ENCODE assay signal across 18 cellular contexts in genomic region chr10:101725843-101726242, GRCh38. TPM values are rescaled to one million over a fixed set of nuclear protein-coding genes. Genes with fewer than 3 reads are reported as not detected.
DNase-seq lines count a peak whose midpoint lies in the region; ATAC-seq and TF ChIP-seq lines count a peak whose summit lies in the region.
"Had no signal": no experiment of that assay in that cellular context is flagged by ENCODE, and none has a peak within 500 bp of the region (broad histone marks: within the 10 kb centered on the region; RNA-seq: fewer than 3 reads in every experiment).

No MANE protein-coding gene starts in this region.

- DNase-seq in GM23338 (ENCODE audit: low spot score): no peak
- peak; percentile 17 for DNase-seq in NCI-H69 (lab: John Stamatoyannopoulos, UW)
- DNase-seq in glutamatergic neuron: peak; percentile 22
- DNase-seq in progenitor cell of endocrine pancreas (ENCODE audit: low spot score, unreplicated experiment): no peak
- DNase-seq in endothelial cell (ENCODE audit: low spot score): no peak
- DNase-seq in HK-2 (ENCODE audit: unreplicated experiment): no peak
- DNase-seq: ACHN, AML-193, COR-L47, DMS53, GOT3, Kasumi-1, NCI-H1930, NCI-H446 treated with DMSO at 0.1 percent for 48 hours, NCI-H748 treated with DMSO at 0.1 percent for 48 hours, PC-3 had no signal

- no peak overlapping the region for H3K4me2 ChIP-seq in GM23338

- H3K4me1 Mint-ChIP-seq in GM23338 (peaks cover 11% of the 10 kb centered on the region), glutamatergic neuron (ENCODE audit: low read depth, unreplicated experiment) (peaks cover 15% of the 10 kb centered on the region), progenitor cell of endocrine pancreas (ENCODE audit: low read depth) (peaks cover 29% of the 10 kb centered on the region), endothelial cell (ENCODE audit: unreplicated experiment) (peaks cover 24% of the 10 kb centered on the region)

- H3K4me3 Mint-ChIP-seq in GM23338: no peak overlapping the region
- H3K4me3 Mint-ChIP-seq in glutamatergic neuron (ENCODE audit: unreplicated experiment): no peak overlapping the region
- no peak overlapping the region for H3K4me3 Mint-ChIP-seq in progenitor cell of endocrine pancreas (ENCODE audit: low read depth)
- no peak overlapping the region for H3K4me3 Mint-ChIP-seq in endothelial cell (ENCODE audit: unreplicated experiment)

- no peaks in the 10 kb centered on the region for H3F3A ChIP-seq in GM23338 (replicated peaks; ENCODE audit: low read depth)

- no peak overlapping the region for H3K4me3 ChIP-seq in GM23338
- H3K4me3 ChIP-seq: SJSA1 had no signal

- H3K36me3 Mint-ChIP-seq in GM23338 (ENCODE audit: low read depth): no peaks in the 10 kb centered on the region
- no peaks in the 10 kb centered on the region for H3K36me3 Mint-ChIP-seq in glutamatergic neuron (ENCODE audit: unreplicated experiment)
- H3K36me3 Mint-ChIP-seq in progenitor cell of endocrine pancreas (ENCODE audit: insufficient read depth): no peaks in the 10 kb centered on the region
- no peaks in the 10 kb centered on the region for H3K36me3 Mint-ChIP-seq in endothelial cell (ENCODE audit: low read depth, unreplicated experiment)

- no peaks in the 10 kb centered on the region for H3K79me2 ChIP-seq in GM23338 (replicated peaks; ENCODE audit: insufficient read depth)

- H2AFZ ChIP-seq in GM23338: peak overlapping the region; percentile 96; the same call in 1 of the 2 replicates

- no peak overlapping the region for H3K27ac ChIP-seq in GM23338 (ENCODE audit: low read depth)
- H3K27ac ChIP-seq: SJSA1 had no signal

- H3K27me3 ChIP-seq in GM23338 (ENCODE audit: insufficient read depth): no peaks in the 10 kb centered on the region

- no peaks in the 10 kb centered on the region for H4K20me1 ChIP-seq in GM23338 (replicated peaks; ENCODE audit: insufficient read depth)

- H3K27ac Mint-ChIP-seq in GM23338 (no peak overlapping the region), glutamatergic neuron (ENCODE audit: unreplicated experiment) (no peak overlapping the region), progenitor cell of endocrine pancreas (peak overlapping the region; percentile 94), endothelial cell (ENCODE audit: unreplicated experiment) (no peak overlapping the region)

- H3K9me3 Mint-ChIP-seq in GM23338: no peaks in the 10 kb centered on the region
- peaks cover 2% of the 10 kb centered on the region for H3K9me3 Mint-ChIP-seq in glutamatergic neuron (ENCODE audit: unreplicated experiment)
- H3K9me3 Mint-ChIP-seq in progenitor cell of endocrine pancreas (ENCODE audit: low read depth): no peaks in the 10 kb centered on the region
- H3K9me3 Mint-ChIP-seq in endothelial cell (ENCODE audit: unreplicated experiment): no peaks in the 10 kb centered on the region

- H3K4me1 ChIP-seq in GM23338 (ENCODE audit: insufficient read depth): peaks cover 13% of the 10 kb centered on the region
- H3K4me1 ChIP-seq: SJSA1 had no signal

- ATAC-seq in GM23338 (peak; percentile 57), GM18502 (IDR thresholded peaks at IDR 0.05; ENCODE audit: poor library complexity, unreplicated experiment) (no peak)
- ATAC-seq: PC-3 had no signal

- H3K36me3 ChIP-seq in GM23338 (ENCODE audit: insufficient read depth): no peaks in the 10 kb centered on the region
- H3K36me3 ChIP-seq: SJSA1 had no signal

- TF ChIP-seq CTCF in GM23338 (conservative IDR thresholded peaks at IDR 0.05; ENCODE audit: low read depth in 2 of 2) (no peak), glutamatergic neuron (IDR thresholded peaks at IDR 0.05; ENCODE audit: partially characterized antibody, unreplicated experiment) (no peak), progenitor cell of endocrine pancreas (IDR thresholded peaks at IDR 0.05; ENCODE audit: unreplicated experiment) (no peak), endothelial cell (IDR thresholded peaks at IDR 0.05; ENCODE audit: unreplicated experiment) (no peak)

- H3K27me3 Mint-ChIP-seq in GM23338 (ENCODE audit: insufficient read depth, low read depth, poor library complexity) (peaks cover 3% of the 10 kb centered on the region), glutamatergic neuron (ENCODE audit: unreplicated experiment) (peaks cover 2% of the 10 kb centered on the region), progenitor cell of endocrine pancreas (peaks cover 4% of the 10 kb centered on the region), endothelial cell (ENCODE audit: unreplicated experiment) (no peaks in the 10 kb centered on the region)

- H3K9me2 ChIP-seq in GM23338 (ENCODE audit: insufficient read depth): no peaks in the 10 kb centered on the region

TF ChIP-seq in GM23338, 12 proteins besides CTCF, POLR2A, EP300 and RAD21 (continues in another document):
- no peak for TF ChIP-seq NANOG (IDR thresholded peaks at IDR 0.05; ENCODE audit: borderline replicate concordance)
- TF ChIP-seq JUNB (IDR thresholded peaks at IDR 0.05; ENCODE audit: unreplicated experiment): no peak
- no peak for TF ChIP-seq ZNF331 (CRISPR knock-in tag; IDR thresholded peaks at IDR 0.05; ENCODE audit: low read depth)
- TF ChIP-seq CREB1 (CRISPR knock-in tag; IDR thresholded peaks at IDR 0.05; ENCODE audit: low read depth): no peak
- TF ChIP-seq REST (IDR thresholded peaks at IDR 0.05; ENCODE audit: unreplicated experiment): no peak
- TF ChIP-seq ETS1 (IDR thresholded peaks at IDR 0.05): no peak
- no peak for TF ChIP-seq ZNF114 (CRISPR knock-in tag; IDR thresholded peaks at IDR 0.05)

RNA-seq across cellular contexts. Expression of gene FBXW4, which starts 30.9 kb away (rescaled TPM):
- total RNA-seq in GM23338 (2014; rRNA removed; shearing (Covaris generic)): 15.0 and 18.6 TPM in 2 replicates
- polyA plus RNA-seq in GM23338 (2016; fragmentation: Nextera tagmentation; extraction: Ambion mirVana): 8.0 and 10.1 TPM in 2 replicates
- total RNA-seq in glutamatergic neuron (ENCODE audit: unreplicated experiment) (25.8 TPM), progenitor cell of endocrine pancreas (70.7 and 73.3 TPM in 2 replicates), endothelial cell (ENCODE audit: unreplicated experiment) (36.0 TPM)

RNA-seq across cellular contexts. Expression of gene FGF8, which starts 50.1 kb away (rescaled TPM):
- 6.2 and 6.3 TPM in 2 replicates for total RNA-seq in GM23338 (2014; rRNA removed; shearing (Covaris generic))
- polyA plus RNA-seq in GM23338 (2016; fragmentation: Nextera tagmentation; extraction: Ambion mirVana): 1.6 and 2.7 TPM in 2 replicates
- total RNA-seq in glutamatergic neuron (ENCODE audit: unreplicated experiment): 1.1 TPM
- total RNA-seq in progenitor cell of endocrine pancreas: 0.69 and 2.4 TPM in 2 replicates
- 1.1 TPM for total RNA-seq in endothelial cell (ENCODE audit: unreplicated experiment)
- total RNA-seq: PC-3, SJSA1 had no signal

RNA-seq across cellular contexts. Expression of gene NPM3, which starts 57.4 kb away (rescaled TPM):
- total RNA-seq in GM23338 (2014; rRNA removed; shearing (Covaris generic)): 258 and 345 TPM in 2 replicates
- 31.5 and 32.2 TPM in 2 replicates for polyA plus RNA-seq in GM23338 (2016; fragmentation: Nextera tagmentation; extraction: Ambion mirVana)
- total RNA-seq in glutamatergic neuron (ENCODE audit: unreplicated experiment) (18.1 TPM), progenitor cell of endocrine pancreas (39.3 and 44.1 TPM in 2 replicates), endothelial cell (ENCODE audit: unreplicated experiment) (54.7 TPM)

Comparison
In these comparisons a context has a peak if more than half of its experiments do, and no peak if none do; other contexts are left out.
1. DNase-seq: peak in NCI-H69 (single experiment) and glutamatergic neuron (single experiment); none in GM23338 (single experiment), progenitor cell of endocrine pancreas (single experiment), endothelial cell (single experiment) and HK-2 (single experiment).